Comparison of ENCODE assay signal across 15 cellular contexts in the genomic region with DNA sequence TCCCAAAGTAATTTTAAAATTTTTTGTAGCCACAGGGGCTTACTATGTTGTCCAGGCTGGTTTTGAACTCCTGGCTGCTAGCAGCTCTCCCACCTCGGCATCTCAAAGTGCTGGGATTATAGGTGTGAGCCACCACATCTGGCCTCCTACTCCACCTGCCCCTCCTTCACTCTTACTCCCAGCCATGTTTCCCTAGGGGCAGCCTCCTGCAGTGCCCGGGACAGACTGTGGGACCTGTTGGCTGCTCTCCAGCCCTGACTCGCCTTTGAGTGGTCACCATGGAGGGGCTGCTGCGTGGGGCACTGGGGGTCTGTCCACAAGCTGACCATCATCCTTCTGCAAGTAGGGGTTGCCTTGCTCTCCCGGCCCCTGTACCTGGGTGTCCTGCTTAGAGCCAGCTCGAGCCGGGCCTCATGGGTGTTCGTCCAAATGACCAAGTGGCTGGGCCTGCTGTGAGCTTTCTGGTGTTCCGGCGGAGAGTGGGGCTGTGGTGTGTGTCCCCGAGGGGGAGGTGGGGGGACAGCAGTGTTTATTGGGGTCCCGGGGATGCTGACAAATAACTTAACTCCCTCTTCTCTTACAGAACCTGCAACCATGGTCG. TPM values are rescaled to one million over a fixed set of nuclear protein-coding genes. Genes with fewer than 3 reads are reported as not detected.
DNase-seq lines count a peak whose midpoint lies in the region; ATAC-seq lines count a peak whose summit lies in the region.
"Had no signal": no experiment of that assay in that cellular context is flagged by ENCODE, and none has a peak within 500 bp of the region (broad histone marks: within the 10 kb centered on the region; RNA-seq: fewer than 3 reads in every experiment).

No MANE protein-coding gene starts in this region.

- H3K4me3 Mint-ChIP-seq in stimulated activated naive CD8-positive, alpha-beta T cell treated with anti-CD3 and anti-CD28 coated beads, Interleukin-15, amount 100 ng/mL, for 72 hours: peak overlapping the region; percentile 48 to 53

- no peaks in the 10 kb centered on the region for H3K27me3 Mint-ChIP-seq in stimulated activated naive CD8-positive, alpha-beta T cell treated with anti-CD3 and anti-CD28 coated beads, Interleukin-15, amount 100 ng/mL, for 72 hours
- H3K27me3 Mint-ChIP-seq: CD4-positive, alpha-beta memory T cell had no signal

- no peaks in the 10 kb centered on the region for H3K9me3 Mint-ChIP-seq in stimulated activated naive CD8-positive, alpha-beta T cell treated with anti-CD3 and anti-CD28 coated beads, Interleukin-15, amount 100 ng/mL, for 72 hours
- H3K9me3 Mint-ChIP-seq: CD4-positive, alpha-beta memory T cell had no signal

- no peak for ATAC-seq in stimulated activated naive CD8-positive, alpha-beta T cell treated with anti-CD3 and anti-CD28 coated beads, Interleukin-15, amount 100 ng/mL, for 72 hours
- ATAC-seq in stimulated activated naive CD8-positive, alpha-beta T cell treated with anti-CD3 and anti-CD28 coated beads, Interleukin-15, Interleukin-2, amounts not matched to agents 100 U/mL and 50 U/mL, for 24 hours: no peak
- no peak for ATAC-seq in HG02885 (IDR thresholded peaks at IDR 0.05; ENCODE audit: poor library complexity, unreplicated experiment)

- H3K4me1 Mint-ChIP-seq in stimulated activated naive CD8-positive, alpha-beta T cell treated with anti-CD3 and anti-CD28 coated beads, Interleukin-15, amount 100 ng/mL, for 72 hours: peaks cover 33% of the 10 kb centered on the region

- no peak for DNase-seq in stimulated activated naive CD8-positive, alpha-beta T cell treated with anti-CD3 and anti-CD28 coated beads, Interleukin-15, amount 100 ng/mL, for 72 hours
- DNase-seq in stimulated activated naive CD8-positive, alpha-beta T cell treated with anti-CD3 and anti-CD28 coated beads, Interleukin-15, Interleukin-2, amounts not matched to agents 100 U/mL and 50 U/mL, for 24 hours: no peak
- DNase-seq in NCI-H69 (lab: John Stamatoyannopoulos, UW) (peak; percentile 19), islet precursor cell (peak; percentile 45), activated gamma-delta T cell (lab: John Stamatoyannopoulos, UW) (no peak), mucosa of gallbladder (ENCODE audit: low spot score) (no peak), HT-29 (ENCODE audit: low spot score) (no peak)
- DNase-seq: BE2C; MV-4-11; NCI-H1694 treated with DMSO at 0.1 percent for 48 hours; NCI-H748 treated with DMSO at 0.1 percent for 48 hours; NK-92 treated with Interleukin-12 subunit alpha and Interleukin-12 subunit beta, amount 100 ng/mL, for 24 hours; SHP77 had no signal

- peak overlapping the region in 1 of 2 donors; percentile 63 for H3K27ac Mint-ChIP-seq in stimulated activated naive CD8-positive, alpha-beta T cell treated with anti-CD3 and anti-CD28 coated beads, Interleukin-15, amount 100 ng/mL, for 72 hours

RNA-seq across cellular contexts. Expression of gene SPIRE2, which starts 16.6 kb away (rescaled TPM):
- 19.9 TPM for total RNA-seq in mucosa of gallbladder
- total RNA-seq in HT-29 (2014; rRNA removed; shearing (Covaris generic)): 25.2 and 30.4 TPM in 2 replicates

RNA-seq across cellular contexts. Expression of gene FANCA, which starts 28.4 kb away (rescaled TPM):
- 3.8 TPM for total RNA-seq in mucosa of gallbladder
- 92.6 and 100 TPM in 2 replicates for total RNA-seq in HT-29 (2014; rRNA removed; shearing (Covaris generic))

RNA-seq across cellular contexts. Expression of gene TCF25, which starts 28.6 kb away (rescaled TPM):
- total RNA-seq in mucosa of gallbladder: 175 TPM
- 136 and 161 TPM in 2 replicates for total RNA-seq in HT-29 (2014; rRNA removed; shearing (Covaris generic))

Comparison
In these comparisons a context has a peak if more than half of its experiments do, and no peak if none do; other contexts are left out.
1. DNase-seq: peak in NCI-H69 (single experiment) and islet precursor cell (single experiment); none in stimulated activated naive CD8-positive, alpha-beta T cell treated with anti-CD3 and anti-CD28 coated beads, Interleukin-15, amount 100 ng/mL, for 72 hours (0 of 2), stimulated activated naive CD8-positive, alpha-beta T cell treated with anti-CD3 and anti-CD28 coated beads, Interleukin-15, Interleukin-2, amounts not matched to agents 100 U/mL and 50 U/mL, for 24 hours (single experiment), activated gamma-delta T cell (single experiment), mucosa of gallbladder (single experiment) and HT-29 (single experiment).
2. RNA of gene FANCA, which starts 28.4 kb away (total RNA-seq): 92.6 to 100 TPM in HT-29; 3.8 TPM in mucosa of gallbladder (single experiment); every median in the first group is over 10 times any median in the second.